29 cellular contexts compared by ENCODE assay signal in the genomic region with DNA sequence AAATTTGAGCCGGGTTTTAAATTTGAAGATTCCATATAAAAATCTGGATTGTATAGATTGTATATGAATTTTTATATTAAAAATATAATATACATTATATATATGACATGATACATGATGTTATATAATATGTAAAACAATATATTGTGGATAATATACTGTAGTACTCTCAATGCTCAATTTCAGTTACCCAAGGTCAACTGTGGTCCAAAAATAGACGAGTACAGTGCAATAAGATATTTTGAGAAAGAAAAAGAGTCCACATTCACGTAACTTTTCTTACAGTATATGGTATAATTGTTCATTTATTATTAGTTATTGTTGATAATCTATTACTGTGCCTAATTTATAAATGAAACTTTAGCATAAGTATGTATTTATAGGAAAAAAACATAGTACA.
"Had no signal": no experiment of that assay in that cellular context is flagged by ENCODE, and none has a peak within 500 bp of the region (broad histone marks: within the 10 kb centered on the region; RNA-seq: fewer than 3 reads in every experiment).

No MANE protein-coding gene starts in this region.

- H3K27ac Mint-ChIP-seq: naive B cell; naive thymus-derived CD8-positive, alpha-beta T cell; natural killer cell treated with Interleukin-12 subunit alpha and Interleukin-12 subunit beta and Interleukin-15 and Interleukin-18, amount 100 ng/mL, for 72 hours; nephron progenitor cell; stimulated activated memory B cell treated with anti-CD40 and anti-IgM and Interleukin-4, amounts not matched to agents 10 μg/mL and 1 μg/mL and 100 μg/mL, for 72 hours; stimulated activated naive CD8-positive, alpha-beta T cell treated with anti-CD3 and anti-CD28 coated beads, Interleukin-15, amount 100 ng/mL, for 72 hours had no signal

- H3K9me3 ChIP-seq: neutrophil, pancreas, prostate gland, right lobe of liver, sigmoid colon, thoracic aorta, thyroid gland, tibial nerve, upper lobe of left lung, vagina had no signal

- FAIRE-seq: pancreas, small intestine, urothelium cell line had no signal

- H3K4me3 Mint-ChIP-seq: naive B cell; naive thymus-derived CD8-positive, alpha-beta T cell; natural killer cell treated with Interleukin-12 subunit alpha and Interleukin-12 subunit beta and Interleukin-15 and Interleukin-18, amount 100 ng/mL, for 72 hours; nephron progenitor cell; neural crest cell; stimulated activated memory B cell treated with anti-CD40 and anti-IgM and Interleukin-4, amounts not matched to agents 10 μg/mL and 1 μg/mL and 100 μg/mL, for 72 hours; stimulated activated naive CD8-positive, alpha-beta T cell treated with anti-CD3 and anti-CD28 coated beads, Interleukin-15, amount 100 ng/mL, for 72 hours had no signal

- H3K27me3 Mint-ChIP-seq: naive B cell; naive thymus-derived CD8-positive, alpha-beta T cell; natural killer cell treated with Interleukin-12 subunit alpha and Interleukin-12 subunit beta and Interleukin-15 and Interleukin-18, amount 100 ng/mL, for 72 hours; stimulated activated memory B cell treated with anti-CD40 and anti-IgM and Interleukin-4, amounts not matched to agents 10 μg/mL and 1 μg/mL and 100 μg/mL, for 72 hours; stimulated activated naive CD8-positive, alpha-beta T cell treated with anti-CD3 and anti-CD28 coated beads, Interleukin-15, amount 100 ng/mL, for 72 hours had no signal

- ATAC-seq: naive thymus-derived CD8-positive, alpha-beta T cell; natural killer cell treated with Interleukin-12 subunit alpha and Interleukin-12 subunit beta and Interleukin-15 and Interleukin-18, amount 100 ng/mL, for 72 hours; pancreas; right cardiac atrium; right lobe of liver; stimulated activated memory B cell treated with anti-CD40 and anti-IgM and Interleukin-4, amounts not matched to agents 10 μg/mL and 1 μg/mL and 100 μg/mL, for 72 hours; stimulated activated naive CD8-positive, alpha-beta T cell treated with anti-CD3 and anti-CD28 coated beads, Interleukin-15, amount 100 ng/mL, for 72 hours; stimulated activated naive CD8-positive, alpha-beta T cell treated with anti-CD3 and anti-CD28 coated beads, Interleukin-15, Interleukin-2, amounts not matched to agents 100 U/mL and 50 U/mL, for 24 hours had no signal

- DNase-seq: naive B cell; naive thymus-derived CD8-positive, alpha-beta T cell; nephron progenitor cell; nucleus accumbens; pancreas; right cardiac atrium; right lobe of liver; sigmoid colon; small intestine; stimulated activated CD4-positive, alpha-beta T cell treated with anti-CD3 and anti-CD28 coated beads, Interleukin-15, amount 100 ng/mL, for 24 hours; stimulated activated CD4-positive, alpha-beta T cell treated with anti-CD3 and anti-CD28 coated beads, Interleukin-2, amount 100 ng/mL, for 24 hours; stimulated activated CD4-positive, alpha-beta T cell treated with anti-CD3 and anti-CD28 coated beads, Interleukin-4, amount 100 ng/mL, for 1 hour; stimulated activated CD4-positive, alpha-beta T cell treated with anti-CD3 and anti-CD28 coated beads, Interleukin-4, amount 100 ng/mL, for 4 hours; stimulated activated CD8-positive, alpha-beta memory T cell treated with anti-CD3 and anti-CD28 coated beads, Interleukin-4, amount 100 ng/mL, for 48 hours; stimulated activated naive CD4-positive, alpha-beta T cell; stimulated activated naive CD8-positive, alpha-beta T cell treated with anti-CD3 and anti-CD28 coated beads, Interleukin-15, amount 100 ng/mL, for 72 hours; stimulated activated naive CD8-positive, alpha-beta T cell treated with anti-CD3 and anti-CD28 coated beads, Interleukin-15, Interleukin-2, amounts not matched to agents 100 U/mL and 50 U/mL, for 24 hours; substantia nigra; thyroid gland; upper lobe of left lung had no signal

- H3K4me1 Mint-ChIP-seq: naive thymus-derived CD8-positive, alpha-beta T cell; stimulated activated naive CD8-positive, alpha-beta T cell treated with anti-CD3 and anti-CD28 coated beads, Interleukin-15, amount 100 ng/mL, for 72 hours had no signal
